Comparison of ENCODE assay signal across 1 cellular context in genomic region chr10:32169556-32169955, GRCh38.
TF ChIP-seq lines count a peak whose summit lies in the region.

No MANE protein-coding gene starts in this region.

TF ChIP-seq in GM23338, 12 proteins besides CTCF, POLR2A, EP300 and RAD21 (continued from another document):
- TF ChIP-seq ZNF462 (CRISPR knock-in tag; IDR thresholded peaks at IDR 0.05), result no peak
- no peak for TF ChIP-seq NANOG (IDR thresholded peaks at IDR 0.05; ENCODE audit: borderline replicate concordance)
- no peak for TF ChIP-seq POLR2AphosphoS5 (IDR thresholded peaks at IDR 0.05; ENCODE audit: low read depth)
- TF ChIP-seq ZNF114 (CRISPR knock-in tag; IDR thresholded peaks at IDR 0.05), result no peak
- no peak for TF ChIP-seq CREB1 (CRISPR knock-in tag; IDR thresholded peaks at IDR 0.05; ENCODE audit: low read depth)
